Comparison of ENCODE assay signal across 10 cellular contexts in the genomic region with DNA sequence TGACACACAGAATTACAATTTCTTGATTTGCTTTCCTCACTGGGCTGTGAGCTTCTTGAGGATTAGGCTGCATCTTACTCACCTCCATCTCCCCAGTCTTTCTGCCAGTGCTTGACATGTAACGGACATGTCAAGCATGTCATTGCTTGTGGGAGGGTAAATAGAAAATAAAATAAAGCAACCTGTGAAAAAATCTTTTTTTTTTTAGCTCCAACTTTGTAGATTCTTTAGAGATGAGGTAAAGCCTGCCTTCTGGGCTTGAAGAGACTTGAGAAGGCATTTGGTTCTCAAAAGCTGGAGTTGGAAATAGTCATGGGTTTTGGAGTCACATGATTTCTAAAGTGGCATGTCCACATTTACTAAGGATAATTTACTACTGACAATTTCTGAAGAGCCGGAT.
DNase-seq lines count a peak whose midpoint lies in the region; ATAC-seq and TF ChIP-seq lines count a peak whose summit lies in the region.
"Had no signal": no experiment of that assay in that cellular context is flagged by ENCODE, and none has a peak within 500 bp of the region (broad histone marks: within the 10 kb centered on the region; RNA-seq: fewer than 3 reads in every experiment).

No MANE protein-coding gene starts in this region.

- H3K36me3 Mint-ChIP-seq in T-cell, result no peaks in the 10 kb centered on the region

- intact Hi-C loops in spleen (cut with DNase I; ENCODE audit: low total_unique reads), result no loop called here

- peaks cover 20 to 25% (median 20%) of the 10 kb centered on the region in 3 donors for H3K4me1 Mint-ChIP-seq in T-cell

- 46 to 60% (median 48%) methylated on average over 2 of the region's 2 CpGs for WGBS in spleen, 5 donors

- POLR2A ChIA-PET in T-cell (lab: Charles Lee), result interaction anchor here (0.6 to 0.8 kb wide), 2 partner anchors 11 to 64 kb away, joined by 3 to 4 read pairs; no protein-coding TSS in a partner anchor

- peaks cover 0 to 38% (median 19%) of the 10 kb centered on the region in 6 donors for H3K4me1 ChIP-seq in spleen
- H3K4me1 ChIP-seq: A549 had no signal

- H3K27ac ChIP-seq in spleen, result peak overlapping the region in 5 of 8 donors; percentile 9 to 60 (median 34)
- H3K27ac ChIP-seq: A549 had no signal

- H3K9me3 Mint-ChIP-seq in T-cell, result no peaks in the 10 kb centered on the region

- peak overlapping the region; percentile 72 to 77 (median 77) for H3K4me3 Mint-ChIP-seq in T-cell

- peak; percentile 16 for DNase-seq in NOMO-1 treated with DMSO at 0.1 percent for 48 hours (lab: John Stamatoyannopoulos, UW; ENCODE audit: unreplicated experiment)
- DNase-seq in NOMO-1 treated with dmso at 0.1 percent for 144 hours (lab: John Stamatoyannopoulos, UW; ENCODE audit: unreplicated experiment), result no peak
- no peak for DNase-seq in T-cell
- peak; percentile 56 for DNase-seq in fibroblast of the aortic adventitia (ENCODE audit: low read depth)
- no peak for DNase-seq in spleen
- no peak for DNase-seq in cerebellar cortex (ENCODE audit: low spot score)
- DNase-seq in NCI-H1417 treated with DMSO at 0.1 percent for 48 hours (lab: John Stamatoyannopoulos, UW), result no peak
- no peak for DNase-seq in NCI-H1930 (lab: John Stamatoyannopoulos, UW)

- H3K9me3 ChIP-seq in spleen, result no peaks in the 10 kb centered on the region
- H3K9me3 ChIP-seq: A549 had no signal

- H3K4me3 ChIP-seq in fibroblast of the aortic adventitia (ENCODE audit: low read depth, low read length) (peak overlapping the region; percentile 32), spleen (peak overlapping the region in 3 of 8 donors; percentile 15 to 40 (median 19))
- H3K4me3 ChIP-seq: A549 had no signal

- no peak for ATAC-seq in T-cell (replicated peaks in 1 of 4)
- ATAC-seq: A549 had no signal

- CTCF ChIA-PET in T-cell (lab: Charles Lee), result interaction anchor here (0.7 to 1.4 kb wide), 5 partner anchors 14 to 201 kb away, joined by 3 to 11 read pairs (median 3); no protein-coding TSS in a partner anchor

- peaks cover 1 to 5% of the 10 kb centered on the region in 2 donors for H3K27me3 Mint-ChIP-seq in T-cell

- no peaks in the 10 kb centered on the region for H3K27me3 ChIP-seq in spleen (replicated peaks in 1 of 7)

- H3K27ac Mint-ChIP-seq in T-cell, result peak overlapping the region; percentile 86 to 94
- H3K27ac Mint-ChIP-seq: progenitor cell of endocrine pancreas had no signal

- H3K36me3 ChIP-seq in spleen, result peaks cover 0 to 5% (median 0%) of the 10 kb centered on the region in 6 donors

- no peak for TF ChIP-seq POLR2A in spleen (IDR thresholded peaks at IDR 0.05)

- TF ChIP-seq CTCF in fibroblast of the aortic adventitia (IDR thresholded peaks at IDR 0.05; ENCODE audit: insufficient read depth, low read length), result no peak
- TF ChIP-seq CTCF in spleen (IDR thresholded peaks at IDR 0.05 in 8 of 11, conservative IDR thresholded peaks at IDR 0.05 in 3 of 11), result no peak

Comparison
In these comparisons a context has a peak if more than half of its experiments do, and no peak if none do; other contexts are left out.
1. DNase-seq: peak in NOMO-1 treated with DMSO at 0.1 percent for 48 hours (single experiment) and fibroblast of the aortic adventitia (single experiment); none in NOMO-1 treated with dmso at 0.1 percent for 144 hours (single experiment), T-cell (0 of 34), spleen (single experiment), cerebellar cortex (single experiment), NCI-H1417 treated with DMSO at 0.1 percent for 48 hours (single experiment) and NCI-H1930 (0 of 2).